Comparison of ENCODE assay signal across 1 cellular context in genomic region chr15:100767002-100767825, GRCh38.
TF ChIP-seq lines count a peak whose summit lies in the region.

No MANE protein-coding gene starts in this region.

TF ChIP-seq in HEK293, 187 proteins besides CTCF, POLR2A, EP300 and RAD21 (continued from another document):
- TF ChIP-seq ZNF248 (tag by site-specific recombination; IDR thresholded peaks at IDR 0.05), result no peak
- TF ChIP-seq PBX3 (CRISPR knock-in tag; IDR thresholded peaks at IDR 0.05), result no peak
- TF ChIP-seq ZNF274 (IDR thresholded peaks at IDR 0.05; ENCODE audit: low read length), result no peak
- no peak for TF ChIP-seq ZNF274 (tag by site-specific recombination; IDR thresholded peaks at IDR 0.05; ENCODE audit: borderline replicate concordance)
- TF ChIP-seq ZNF610 (tag by site-specific recombination; IDR thresholded peaks at IDR 0.05; ENCODE audit: borderline replicate concordance), result no peak
- no peak for TF ChIP-seq ZNF449 (tag by site-specific recombination; IDR thresholded peaks at IDR 0.05)
- no peak for TF ChIP-seq ELK4 (IDR thresholded peaks at IDR 0.05; ENCODE audit: borderline replicate concordance, low read depth, low read length)
- TF ChIP-seq GFI1B (tag by site-specific recombination; IDR thresholded peaks at IDR 0.05), result no peak
- TF ChIP-seq ZNF37A (tag by site-specific recombination; IDR thresholded peaks at IDR 0.05), result no peak
- TF ChIP-seq IKZF3 (tag by site-specific recombination; IDR thresholded peaks at IDR 0.05), result no peak
